Comparison of ENCODE assay signal across 2 cellular contexts in genomic region chr11:116651757-116652237, GRCh38.
TF ChIP-seq lines count a peak whose summit lies in the region.

No MANE protein-coding gene starts in this region.

TF ChIP-seq in GM23338, 12 proteins besides CTCF, POLR2A, EP300 and RAD21:
- no peak for TF ChIP-seq ZNF114 (CRISPR knock-in tag; IDR thresholded peaks at IDR 0.05)
- no peak for TF ChIP-seq JUNB (IDR thresholded peaks at IDR 0.05; ENCODE audit: unreplicated experiment)
- TF ChIP-seq EZH2phosphoT487 (IDR thresholded peaks at IDR 0.05; ENCODE audit: unreplicated experiment), result no peak
- TF ChIP-seq NANOG (IDR thresholded peaks at IDR 0.05; ENCODE audit: borderline replicate concordance), result no peak
- no peak for TF ChIP-seq POLR2AphosphoS5 (IDR thresholded peaks at IDR 0.05; ENCODE audit: low read depth)
- TF ChIP-seq EZH2 (IDR thresholded peaks at IDR 0.05; ENCODE audit: low read depth, unreplicated experiment), result no peak
- no peak for TF ChIP-seq ZNF331 (CRISPR knock-in tag; IDR thresholded peaks at IDR 0.05; ENCODE audit: low read depth)
- TF ChIP-seq ETS1 (IDR thresholded peaks at IDR 0.05), result no peak
- no peak for TF ChIP-seq ZNF462 (CRISPR knock-in tag; IDR thresholded peaks at IDR 0.05)
- no peak for TF ChIP-seq REST (IDR thresholded peaks at IDR 0.05; ENCODE audit: unreplicated experiment)
- TF ChIP-seq CREB1 (CRISPR knock-in tag; IDR thresholded peaks at IDR 0.05; ENCODE audit: low read depth), result no peak
- TF ChIP-seq STAT1 (IDR thresholded peaks at IDR 0.05; ENCODE audit: unreplicated experiment), result no peak

TF ChIP-seq in H1, 55 proteins besides CTCF, POLR2A, EP300 and RAD21:
- TF ChIP-seq KDM4A (IDR thresholded peaks at IDR 0.05; ENCODE audit: low read depth, low read length, severe bottlenecking), result no peak
- no peak for TF ChIP-seq CHD1 (IDR thresholded peaks at IDR 0.05; ENCODE audit: low read depth, low read length)
- TF ChIP-seq RFX5 (IDR thresholded peaks at IDR 0.05; ENCODE audit: borderline replicate concordance, low read depth, low read length), result no peak
- no peak for TF ChIP-seq E2F6 (IDR thresholded peaks at IDR 0.05)
- TF ChIP-seq MAFK (IDR thresholded peaks at IDR 0.05; ENCODE audit: low read depth, low read length), result no peak
- no peak for TF ChIP-seq BRCA1 (IDR thresholded peaks at IDR 0.05; ENCODE audit: low read depth, low read length)
- TF ChIP-seq ATF3 (IDR thresholded peaks at IDR 0.05; ENCODE audit: insufficient read depth, low read depth, low read length), result no peak
- TF ChIP-seq TEAD4 (IDR thresholded peaks at IDR 0.05; ENCODE audit: low read depth, low read length), result no peak
- no peak for TF ChIP-seq YY1 (IDR thresholded peaks at IDR 0.05; ENCODE audit: low read depth, low read length)
- TF ChIP-seq TBP (IDR thresholded peaks at IDR 0.05; ENCODE audit: low read depth, low read length), result no peak
- no peak for TF ChIP-seq BACH1 (IDR thresholded peaks at IDR 0.05; ENCODE audit: low read length)
- TF ChIP-seq CTBP2 (IDR thresholded peaks at IDR 0.05; ENCODE audit: borderline replicate concordance, insufficient read depth, insufficient read length, low read length), result no peak
- no peak for TF ChIP-seq POU5F1 (IDR thresholded peaks at IDR 0.05; ENCODE audit: low read depth, low read length)
- no peak for TF ChIP-seq ASH2L (IDR thresholded peaks at IDR 0.05; ENCODE audit: low read length)
- TF ChIP-seq FOSL1 (IDR thresholded peaks at IDR 0.05; ENCODE audit: insufficient read depth, low read depth, low read length), result no peak
- no peak for TF ChIP-seq TAF7 (optimal IDR thresholded peaks at IDR 0.05; ENCODE audit: borderline replicate concordance, low read depth, low read length)
- no peak for TF ChIP-seq RXRA (IDR thresholded peaks at IDR 0.05; ENCODE audit: insufficient read depth, low read depth, low read length)
